12 cellular contexts compared by ENCODE assay signal in the genomic region with DNA sequence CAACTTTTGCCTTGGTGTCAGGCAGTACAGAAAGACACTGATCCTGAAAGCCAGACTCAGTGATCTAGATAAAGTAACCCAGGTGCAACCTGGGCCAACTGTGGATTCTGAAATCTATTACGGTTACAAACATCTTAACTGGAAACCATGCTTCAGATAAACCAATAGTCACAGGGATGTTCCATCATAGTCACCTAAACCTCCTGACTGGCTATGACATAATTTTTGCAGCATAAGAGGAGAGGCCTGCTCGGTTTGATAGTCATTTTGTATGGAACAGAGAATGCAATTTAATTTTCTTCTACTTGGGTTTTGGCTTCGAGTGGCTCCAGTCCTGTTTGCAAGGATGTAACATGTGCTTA. TPM values are rescaled to one million over a fixed set of nuclear protein-coding genes. Genes with fewer than 3 reads are reported as not detected.
DNase-seq lines count a peak whose midpoint lies in the region; ATAC-seq, FAIRE-seq and TF ChIP-seq lines count a peak whose summit lies in the region.
"Had no signal": no experiment of that assay in that cellular context is flagged by ENCODE, and none has a peak within 500 bp of the region (broad histone marks: within the 10 kb centered on the region; RNA-seq: fewer than 3 reads in every experiment).

No MANE protein-coding gene starts in this region.

- peak overlapping the region; percentile 47 for H3K27ac Mint-ChIP-seq in activated naive CD4-positive, alpha-beta T cell treated with anti-CD3 and anti-CD28 coated beads for 36 hours
- H3K27ac Mint-ChIP-seq in activated T-helper 2 cell treated with anti-CD3 and anti-CD28 coated beads, Interferon-gamma antibody, Interleukin-2, Interleukin-4, amounts not matched to agents 10 μg/mL and 5 μg/mL and 100 μg/mL, durations not matched to agents 14 hours and 24 hours and 36 hours = peak overlapping the region; percentile 86

- ATAC-seq in GM19452 (IDR thresholded peaks at IDR 0.05; ENCODE audit: unreplicated experiment) = no peak

- H3K9me3 ChIP-seq in small intestine (ENCODE audit: control insufficient read depth, low read depth) = no peaks in the 10 kb centered on the region
- H3K9me3 ChIP-seq: ascending aorta had no signal

- no peak overlapping the region for H2AFZ ChIP-seq in KMS-11 (ENCODE audit: low read depth)

- H3K9me3 Mint-ChIP-seq in activated naive CD4-positive, alpha-beta T cell treated with anti-CD3 and anti-CD28 coated beads for 36 hours = no peaks in the 10 kb centered on the region
- no peaks in the 10 kb centered on the region for H3K9me3 Mint-ChIP-seq in activated T-helper 2 cell treated with anti-CD3 and anti-CD28 coated beads, Interferon-gamma antibody, Interleukin-2, Interleukin-4, amounts not matched to agents 10 μg/mL and 5 μg/mL and 100 μg/mL, durations not matched to agents 14 hours and 24 hours and 36 hours
- H3K9me3 Mint-ChIP-seq: H9 had no signal

- H3K36me3 ChIP-seq in KMS-11 (ENCODE audit: insufficient read depth) = no peaks in the 10 kb centered on the region
- H3K36me3 ChIP-seq in small intestine (ENCODE audit: control insufficient read depth in 2 of 2, insufficient read depth in 2 of 2, low read length in 2 of 2) = no peaks in the 10 kb centered on the region
- H3K36me3 ChIP-seq: ascending aorta had no signal

- WGBS in small intestine, 3 donors = 69 to 74% (median 72%) methylated on average over 3 of the region's 3 CpGs

- peaks cover 76% of the 10 kb centered on the region for H3K4me1 Mint-ChIP-seq in activated naive CD4-positive, alpha-beta T cell treated with anti-CD3 and anti-CD28 coated beads for 36 hours (ENCODE audit: low read depth)
- H3K4me1 Mint-ChIP-seq in activated T-helper 2 cell treated with anti-CD3 and anti-CD28 coated beads, Interferon-gamma antibody, Interleukin-2, Interleukin-4, amounts not matched to agents 10 μg/mL and 5 μg/mL and 100 μg/mL, durations not matched to agents 14 hours and 24 hours and 36 hours (ENCODE audit: low read depth) = peaks cover 72% of the 10 kb centered on the region

- H3K79me2 ChIP-seq in KMS-11 (ENCODE audit: insufficient read depth, low read depth) = no peaks in the 10 kb centered on the region

- H3K9ac ChIP-seq in KMS-11 = no peak overlapping the region

- TF ChIP-seq CTCF in KMS-11 (conservative IDR thresholded peaks at IDR 0.05; ENCODE audit: low read depth, low read length) (no peak), GM10248 (IDR thresholded peaks at IDR 0.05; ENCODE audit: control extremely low read depth, extremely low read depth, low read depth, missing control alignments) (no peak)

- POLR2A ChIA-PET in GM10248 (lab: Yijun Ruan, JAX) = no interaction called here

- H3K4me3 ChIP-seq in KMS-11 (IDR thresholded peaks at IDR 0.05; ENCODE audit: insufficient read depth, low read depth, low read length) (no peak overlapping the region), small intestine (ENCODE audit: low read depth in 1 of 2, low read length in 2 of 2) (no peak overlapping the region)

- no peak overlapping the region for H3K4me3 Mint-ChIP-seq in activated naive CD4-positive, alpha-beta T cell treated with anti-CD3 and anti-CD28 coated beads for 36 hours
- peak overlapping the region; percentile 46 for H3K4me3 Mint-ChIP-seq in activated T-helper 2 cell treated with anti-CD3 and anti-CD28 coated beads, Interferon-gamma antibody, Interleukin-2, Interleukin-4, amounts not matched to agents 10 μg/mL and 5 μg/mL and 100 μg/mL, durations not matched to agents 14 hours and 24 hours and 36 hours (ENCODE audit: low read depth)
- H3K4me3 Mint-ChIP-seq: H9 had no signal

- no peaks in the 10 kb centered on the region for H3K36me3 Mint-ChIP-seq in activated naive CD4-positive, alpha-beta T cell treated with anti-CD3 and anti-CD28 coated beads for 36 hours (ENCODE audit: low read depth)
- peaks cover 21% of the 10 kb centered on the region for H3K36me3 Mint-ChIP-seq in activated T-helper 2 cell treated with anti-CD3 and anti-CD28 coated beads, Interferon-gamma antibody, Interleukin-2, Interleukin-4, amounts not matched to agents 10 μg/mL and 5 μg/mL and 100 μg/mL, durations not matched to agents 14 hours and 24 hours and 36 hours (ENCODE audit: low read depth)

- H3K4me2 ChIP-seq in KMS-11 = peak overlapping the region; percentile 76; the same call in 1 of the 2 replicates

- CTCF ChIA-PET in activated naive CD4-positive, alpha-beta T cell treated with anti-CD3 and anti-CD28 coated beads for 36 hours (lab: Charles Lee) = no interaction called here
- CTCF ChIA-PET in GM10248 (lab: Yijun Ruan, JAX) = no interaction called here

- peaks cover 13% of the 10 kb centered on the region; the same call in 1 of the 2 replicates for H3K27me3 ChIP-seq in KMS-11 (ENCODE audit: insufficient read depth, low read depth)
- H3K27me3 ChIP-seq in small intestine (ENCODE audit: control insufficient read depth in 2 of 2, insufficient read depth in 2 of 2, low read length in 2 of 2) = peaks cover 0 to 3% of the 10 kb centered on the region in 2 donors
- H3K27me3 ChIP-seq: ascending aorta had no signal

- DNase-seq in activated naive CD4-positive, alpha-beta T cell treated with anti-CD3 and anti-CD28 coated beads for 36 hours = peak; percentile 29
- DNase-seq in activated naive CD4-positive, alpha-beta T cell (lab: John Stamatoyannopoulos, UW) = no peak
- DNase-seq in activated T-helper 2 cell treated with anti-CD3 and anti-CD28 coated beads, Interferon-gamma antibody, Interleukin-2, Interleukin-4, amounts not matched to agents 10 μg/mL and 5 μg/mL and 100 μg/mL, durations not matched to agents 14 hours and 24 hours and 36 hours (ENCODE audit: low spot score) = no peak
- no peak for DNase-seq in small intestine
- no peak for DNase-seq in amygdala (lab: John Stamatoyannopoulos, UW)
- no peak for DNase-seq in GM10248 (ENCODE audit: extremely low spot score)
- DNase-seq: cortex of kidney, H9, NCI-H1048 had no signal

- intact Hi-C loops in activated naive CD4-positive, alpha-beta T cell treated with anti-CD3 and anti-CD28 coated beads for 36 hours (cut with micrococcal nuclease) = loop anchor here (1.0 to 5.0 kb wide), 5 partner anchors 65 to 768 kb away; no protein-coding TSS in a partner anchor
- intact Hi-C loops in activated T-helper 2 cell treated with anti-CD3 and anti-CD28 coated beads, Interferon-gamma antibody, Interleukin-2, Interleukin-4, amounts not matched to agents 10 μg/mL and 5 μg/mL and 100 μg/mL, durations not matched to agents 14 hours and 24 hours and 36 hours (cut with micrococcal nuclease) = loop anchor here (5.0 kb wide), 3 partner anchors 55 to 155 kb away; no protein-coding TSS in a partner anchor

- H3K4me1 ChIP-seq in KMS-11 (ENCODE audit: low read depth, poor library complexity, severe bottlenecking) (peaks cover 41% of the 10 kb centered on the region), small intestine (ENCODE audit: control insufficient read depth in 2 of 2, insufficient read depth in 1 of 2, low read depth in 1 of 2, low read length in 1 of 2) (peaks cover 0 to under 1% of the 10 kb centered on the region in 2 donors)

- peaks cover 5% of the 10 kb centered on the region for H3K27me3 Mint-ChIP-seq in activated naive CD4-positive, alpha-beta T cell treated with anti-CD3 and anti-CD28 coated beads for 36 hours (ENCODE audit: low read depth)
- no peaks in the 10 kb centered on the region for H3K27me3 Mint-ChIP-seq in activated T-helper 2 cell treated with anti-CD3 and anti-CD28 coated beads, Interferon-gamma antibody, Interleukin-2, Interleukin-4, amounts not matched to agents 10 μg/mL and 5 μg/mL and 100 μg/mL, durations not matched to agents 14 hours and 24 hours and 36 hours (ENCODE audit: low read depth)

- no peaks in the 10 kb centered on the region for H4K20me1 ChIP-seq in KMS-11 (ENCODE audit: insufficient read depth)

- H3K27ac ChIP-seq in KMS-11 (peak overlapping the region; percentile 34; the same call in 1 of the 2 replicates), small intestine (ENCODE audit: low read depth in 1 of 2, low read length in 1 of 2) (peak overlapping the region; percentile 17 to 21)

- FAIRE-seq in small intestine (lab: Jason Lieb, UNC) = no peak

RNA-seq across cellular contexts. Expression of gene SLCO3A1, which starts 3.7 kb away (rescaled TPM):
- 1 to 10 TPM; 3.1 to 3.3 TPM for total RNA-seq in activated naive CD4-positive, alpha-beta T cell treated with anti-CD3 and anti-CD28 coated beads for 36 hours
- 26.2 and 26.3 TPM in 2 replicates for total RNA-seq in activated T-helper 2 cell treated with anti-CD3 and anti-CD28 coated beads, Interferon-gamma antibody, Interleukin-2, Interleukin-4, amounts not matched to agents 10 μg/mL and 5 μg/mL and 100 μg/mL, durations not matched to agents 14 hours and 24 hours and 36 hours
- polyA plus RNA-seq in small intestine = 1 to 10 TPM in 2 of 3 donors, under 1 TPM in 1; 0.89 to 4.4 (median 2.7) TPM
